In the genomic region with DNA sequence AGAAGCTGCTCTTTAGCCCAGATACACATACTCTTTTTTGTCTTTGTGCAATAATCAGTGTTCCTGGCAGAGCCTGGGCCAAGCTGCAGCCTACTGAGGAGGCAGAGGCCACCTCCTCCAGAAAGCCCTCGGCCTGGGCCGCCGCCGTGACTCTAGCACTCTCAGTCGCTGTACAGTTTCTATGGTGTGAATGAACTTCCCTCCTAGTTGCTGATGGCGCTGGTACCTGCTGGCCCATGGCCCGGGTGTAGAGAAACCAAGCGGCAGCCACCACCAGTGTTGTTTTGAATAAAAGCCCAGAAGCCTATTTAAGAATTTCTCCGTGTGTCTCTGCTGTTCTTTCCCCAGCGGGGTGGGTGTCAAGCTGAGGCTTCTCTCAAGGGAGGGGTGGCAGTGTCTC, we compare ENCODE assay signal across 1 cellular context.
TF ChIP-seq lines count a peak whose summit lies in the region.

No MANE protein-coding gene starts in this region.

TF ChIP-seq in H1, 55 proteins besides CTCF, POLR2A, EP300 and RAD21:
- no peak for TF ChIP-seq EGR1 (IDR thresholded peaks at IDR 0.05; ENCODE audit: borderline replicate concordance, low read depth, low read length)
- TF ChIP-seq CHD1 (IDR thresholded peaks at IDR 0.05; ENCODE audit: low read depth, low read length), result no peak
- TF ChIP-seq RXRA (IDR thresholded peaks at IDR 0.05; ENCODE audit: insufficient read depth, low read depth, low read length), result no peak
- no peak for TF ChIP-seq SIX5 (IDR thresholded peaks at IDR 0.05; ENCODE audit: low read depth, low read length)
- TF ChIP-seq BACH1 (IDR thresholded peaks at IDR 0.05; ENCODE audit: low read length), result no peak
- TF ChIP-seq CBX8 (IDR thresholded peaks at IDR 0.05; ENCODE audit: borderline replicate concordance, low read depth, low read length), result no peak
- TF ChIP-seq SP1 (IDR thresholded peaks at IDR 0.05; ENCODE audit: low read depth, low read length), result no peak
- no peak for TF ChIP-seq ASH2L (IDR thresholded peaks at IDR 0.05; ENCODE audit: low read length)
- no peak for TF ChIP-seq KDM4A (IDR thresholded peaks at IDR 0.05; ENCODE audit: low read depth, low read length, severe bottlenecking)
- TF ChIP-seq SAP30 (IDR thresholded peaks at IDR 0.05; ENCODE audit: insufficient read depth, insufficient replicate concordance, low read length), result no peak
